21 cellular contexts compared by ENCODE assay signal in the genomic region with DNA sequence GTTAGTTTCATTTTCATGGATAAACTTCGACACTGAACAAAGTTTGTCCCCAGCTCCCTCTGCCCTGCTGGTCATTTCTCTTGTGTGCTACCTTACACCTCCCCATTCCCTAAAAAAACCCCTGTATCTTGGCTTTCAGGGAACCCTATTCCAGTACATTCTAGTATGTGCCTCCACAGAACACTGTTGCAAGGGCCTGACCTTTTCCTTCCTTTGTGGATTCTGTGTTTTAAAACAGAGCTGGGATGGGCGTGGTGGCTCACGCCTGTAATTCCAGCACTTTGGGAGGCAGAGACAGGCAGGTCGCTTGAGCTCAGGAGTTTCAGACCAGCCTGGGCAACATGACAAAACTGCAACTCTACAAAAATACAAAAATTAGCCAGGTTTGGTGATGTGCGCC. TPM values are rescaled to one million over a fixed set of nuclear protein-coding genes. Genes with fewer than 3 reads are reported as not detected.
DNase-seq lines count a peak whose midpoint lies in the region; ATAC-seq, FAIRE-seq and TF ChIP-seq lines count a peak whose summit lies in the region.
"Had no signal": no experiment of that assay in that cellular context is flagged by ENCODE, and none has a peak within 500 bp of the region (broad histone marks: within the 10 kb centered on the region; RNA-seq: fewer than 3 reads in every experiment).

No MANE protein-coding gene starts in this region.

- H3K27ac ChIP-seq in heart left ventricle (peak overlapping the region in 2 of 12 donors; percentile 17 to 24), keratinocyte (ENCODE audit: control insufficient read depth, insufficient read depth, low read length) (no peak overlapping the region), gastrocnemius medialis (peak overlapping the region in 3 of 4 donors; percentile 7 to 32 (median 21))
- no peak overlapping the region for H3K27ac ChIP-seq in CD8-positive, alpha-beta T cell (ENCODE audit: low read depth, low read length)
- H3K27ac ChIP-seq: C4-2B had no signal

- TF ChIP-seq CTCF in heart left ventricle (IDR thresholded peaks at IDR 0.05) (no peak), brain (conservative IDR thresholded peaks at IDR 0.05) (no peak), keratinocyte (optimal IDR thresholded peaks at IDR 0.05 in 1 of 3, IDR thresholded peaks at IDR 0.05 in 1 of 3, conservative IDR thresholded peaks at IDR 0.05 in 1 of 3; ENCODE audit: extremely low read depth in 1 of 3, insufficient read depth in 2 of 3, low read length in 3 of 3) (no peak), gastrocnemius medialis (IDR thresholded peaks at IDR 0.05 in 4 of 5, conservative IDR thresholded peaks at IDR 0.05 in 1 of 5) (no peak), GM10266 (IDR thresholded peaks at IDR 0.05; ENCODE audit: control insufficient read depth, insufficient read depth, low read depth, missing control alignments) (no peak)
- no peak for TF ChIP-seq CTCF in CD8-positive, alpha-beta T cell (IDR thresholded peaks at IDR 0.05)

- peak overlapping the region; percentile 35 for H2AFZ ChIP-seq in keratinocyte (ENCODE audit: control insufficient read depth, low read length)

- H3K27me3 ChIP-seq in heart left ventricle: no peaks in the 10 kb centered on the region
- no peaks in the 10 kb centered on the region for H3K27me3 ChIP-seq in keratinocyte (ENCODE audit: control insufficient read depth, extremely low read depth, insufficient read depth, low read length)
- H3K27me3 ChIP-seq in gastrocnemius medialis: no peaks in the 10 kb centered on the region
- H3K27me3 ChIP-seq in CD8-positive, alpha-beta T cell (ENCODE audit: insufficient read depth, low read length): no peaks in the 10 kb centered on the region

- dilution Hi-C loops in keratinocyte (cut with MboI; ENCODE audit: extremely low pct_ligation_motif_present, low sequenced_read_pairs): no loop called here

- H4K20me1 ChIP-seq in keratinocyte (ENCODE audit: control insufficient read depth, extremely low read depth, insufficient read depth, low read length): no peaks in the 10 kb centered on the region

- H3K4me3 ChIP-seq in heart left ventricle (no peak overlapping the region), keratinocyte (ENCODE audit: control insufficient read depth in 2 of 3, extremely low read depth in 1 of 3, insufficient read depth in 2 of 3, low read depth in 1 of 3, low read length in 3 of 3) (no peak overlapping the region), gastrocnemius medialis (no peak overlapping the region)
- no peak overlapping the region for H3K4me3 ChIP-seq in CD8-positive, alpha-beta T cell (ENCODE audit: low read depth, low read length)

- H3K4me1 ChIP-seq in heart left ventricle (peaks cover 0 to 40% (median 19%) of the 10 kb centered on the region in 12 donors), keratinocyte (ENCODE audit: control insufficient read depth, extremely low read depth, insufficient read depth, low read length) (peaks cover 16% of the 10 kb centered on the region), gastrocnemius medialis (peaks cover 14 to 27% of the 10 kb centered on the region in 2 donors)
- no peaks in the 10 kb centered on the region for H3K4me1 ChIP-seq in CD8-positive, alpha-beta T cell (ENCODE audit: insufficient read depth, low read length)

- CTCF ChIA-PET in CD8-positive, alpha-beta T cell (lab: Charles Lee): no interaction called here

- H3K79me2 ChIP-seq in keratinocyte (ENCODE audit: control insufficient read depth, insufficient read depth, low read length): no peaks in the 10 kb centered on the region

- intact Hi-C loops in heart left ventricle (cut with DNase I) (loop anchor here in 3 of 10 donors (5.0 to 10.0 kb wide), 2 partner anchors 37 to 49 kb away; no protein-coding TSS in a partner anchor), Right ventricle myocardium superior (cut with DNase I) (no loop called here), gastrocnemius medialis (cut with DNase I; ENCODE audit: low total_unique reads) (no loop called here)
- intact Hi-C loops in CD8-positive, alpha-beta T cell (cut with DNase I, micrococcal nuclease): no loop called here

- DNase-seq in heart left ventricle (no peak), Right ventricle myocardium superior (no peak), keratinocyte (ENCODE audit: low read depth, low spot score) (no peak), gastrocnemius medialis (no peak), GM10266 (ENCODE audit: extremely low spot score) (no peak)
- no peak for DNase-seq in CD8-positive, alpha-beta T cell
- DNase-seq: 8988T, GOT3, Kasumi-1, NCI-H1417, NCI-H1694 treated with DMSO at 0.1 percent for 48 hours, NCI-H2081 treated with DMSO at 0.1 percent for 48 hours, NCI-H2171 treated with DMSO at 0.1 percent for 48 hours, NCI-H524 treated with DMSO at 0.1 percent for 48 hours, NCI-H82 had no signal

- peaks cover 80% of the 10 kb centered on the region for H3K4me1 Mint-ChIP-seq in brain
- peaks cover 5% of the 10 kb centered on the region for H3K4me1 Mint-ChIP-seq in CD8-positive, alpha-beta T cell (ENCODE audit: low read depth)

- peaks cover 0 to 4% (median 0%) of the 10 kb centered on the region in 5 experiments for H3K9me3 Mint-ChIP-seq in brain
- no peaks in the 10 kb centered on the region for H3K9me3 Mint-ChIP-seq in CD8-positive, alpha-beta T cell

- H3K4me3 Mint-ChIP-seq in brain: no peak overlapping the region
- H3K4me3 Mint-ChIP-seq in CD8-positive, alpha-beta T cell: no peak overlapping the region

- no peak overlapping the region for H3K9ac ChIP-seq in keratinocyte (ENCODE audit: control insufficient read depth, extremely low read depth, insufficient read depth, low read length)

- 61 to 84% (median 66%) methylated on average over 5 of the region's 5 CpGs for WGBS in heart left ventricle, 4 donors

- in situ Hi-C loops in gastrocnemius medialis (cut with MboI; ENCODE audit: low sequenced_read_pairs in 4 of 4): loop anchor here in 1 of 4 donors (5.0 kb wide), 1 partner anchor 47 kb away; no protein-coding TSS in a partner anchor

- H3K27me3 Mint-ChIP-seq in brain: peaks cover under 1% of the 10 kb centered on the region
- H3K27me3 Mint-ChIP-seq in CD8-positive, alpha-beta T cell (ENCODE audit: low read depth): peaks cover 32% of the 10 kb centered on the region

- TF ChIP-seq POLR2A in heart left ventricle (IDR thresholded peaks at IDR 0.05) (no peak), gastrocnemius medialis (IDR thresholded peaks at IDR 0.05) (no peak)

- H3K36me3 ChIP-seq in heart left ventricle (no peaks in the 10 kb centered on the region), keratinocyte (ENCODE audit: control insufficient read depth in 2 of 2, extremely low read depth in 1 of 2, insufficient read depth in 2 of 2, low read length in 2 of 2) (no peaks in the 10 kb centered on the region), gastrocnemius medialis (no peaks in the 10 kb centered on the region)
- H3K36me3 ChIP-seq in CD8-positive, alpha-beta T cell (ENCODE audit: insufficient read depth, low read length): no peaks in the 10 kb centered on the region

- H3K9me1 ChIP-seq in keratinocyte (ENCODE audit: control insufficient read depth, extremely low read depth, insufficient read depth, low read length): no peaks in the 10 kb centered on the region

- H3K9me3 ChIP-seq in heart left ventricle (no peaks in the 10 kb centered on the region), keratinocyte (ENCODE audit: control insufficient read depth, low read depth, low read length) (no peaks in the 10 kb centered on the region), gastrocnemius medialis (no peaks in the 10 kb centered on the region)
- H3K9me3 ChIP-seq in CD8-positive, alpha-beta T cell (ENCODE audit: low read length): no peaks in the 10 kb centered on the region

- FAIRE-seq in keratinocyte (lab: Jason Lieb, UNC): no peak
- FAIRE-seq: G401.6, GM19239, RCC 7860 had no signal

- peak overlapping the region in 3 of 5 experiments; percentile 25 to 68 (median 51) for H3K27ac Mint-ChIP-seq in brain
- no peak overlapping the region for H3K27ac Mint-ChIP-seq in CD8-positive, alpha-beta T cell

- H3K4me2 ChIP-seq in keratinocyte (ENCODE audit: control insufficient read depth, extremely low read depth, insufficient read depth, low read depth, low read length): no peak overlapping the region

- POLR2A ChIA-PET in CD8-positive, alpha-beta T cell (lab: Charles Lee): no interaction called here

- no peaks in the 10 kb centered on the region for H3K36me3 Mint-ChIP-seq in brain
- H3K36me3 Mint-ChIP-seq in CD8-positive, alpha-beta T cell: no peaks in the 10 kb centered on the region

- peak in 3 of 4 donors; percentile 37 to 63 (median 47) for ATAC-seq in heart left ventricle
- ATAC-seq in Right ventricle myocardium superior (ENCODE audit: poor library complexity): no peak
- ATAC-seq in gastrocnemius medialis: peak in 1 of 2 donors; percentile 44
- no peak for ATAC-seq in CD8-positive, alpha-beta T cell
- no peak for ATAC-seq in GM18909 (IDR thresholded peaks at IDR 0.05; ENCODE audit: poor library complexity, unreplicated experiment)

RNA-seq across cellular contexts. Expression of a gene that starts 20.6 kb away (rescaled TPM):
- total RNA-seq in heart left ventricle (100 to 1,000 TPM; 367 to 607 (median 489) TPM), Right ventricle myocardium superior (477 TPM), gastrocnemius medialis (100 to 1,000 TPM; 283 to 425 (median 344) TPM)
- polyA plus RNA-seq in heart left ventricle (100 to 1,000 TPM in 1 of 2 donors, 10 to 100 TPM in 1; 80.2 to 250 TPM), brain (ENCODE audit: insufficient read depth, low read depth, low replicate concordance) (70.0 TPM), keratinocyte (44.7 to 82.8 TPM (median 53.3 TPM) in 3 replicates)
- polyA plus RNA-seq in keratinocyte (2011; ENCODE audit: low read depth): 99.8 TPM
- 53.5 and 69.8 TPM in 2 replicates for polyA plus RNA-seq in keratinocyte (2011; cell fraction: cytosol; rRNA removed)
- polyA plus RNA-seq in keratinocyte (2011; cell fraction: nucleus; rRNA removed): 66.5 and 75.1 TPM in 2 replicates
- 38.5 and 47.5 TPM in 2 replicates for polyA plus RNA-seq in keratinocyte (2012; ENCODE audit: low replicate concordance)
- polyA minus RNA-seq in keratinocyte: 135 to 160 TPM (median 157 TPM) in 3 replicates
- polyA minus RNA-seq in keratinocyte (2011; cell fraction: cytosol; rRNA and poly(A)+ RNA removed): 79.2 TPM
- 79.6 and 101 TPM in 2 replicates for polyA minus RNA-seq in keratinocyte (2011; cell fraction: nucleus; rRNA and poly(A)+ RNA removed)
- total RNA-seq in CD8-positive, alpha-beta T cell: 10 to 100 TPM; 67.4 to 70.9 TPM

Comparison
In these comparisons a context has a peak if more than half of its experiments do, and no peak if none do; other contexts are left out.
1. ATAC-seq: peak in heart left ventricle (3 of 4); none in Right ventricle myocardium superior (single experiment), CD8-positive, alpha-beta T cell (single experiment) and GM18909 (single experiment).
2. H3K27ac ChIP-seq: peak in gastrocnemius medialis (3 of 4); none in keratinocyte (single experiment) and CD8-positive, alpha-beta T cell (single experiment).